ENCODE assay signal across 10 cellular contexts in the genomic region with DNA sequence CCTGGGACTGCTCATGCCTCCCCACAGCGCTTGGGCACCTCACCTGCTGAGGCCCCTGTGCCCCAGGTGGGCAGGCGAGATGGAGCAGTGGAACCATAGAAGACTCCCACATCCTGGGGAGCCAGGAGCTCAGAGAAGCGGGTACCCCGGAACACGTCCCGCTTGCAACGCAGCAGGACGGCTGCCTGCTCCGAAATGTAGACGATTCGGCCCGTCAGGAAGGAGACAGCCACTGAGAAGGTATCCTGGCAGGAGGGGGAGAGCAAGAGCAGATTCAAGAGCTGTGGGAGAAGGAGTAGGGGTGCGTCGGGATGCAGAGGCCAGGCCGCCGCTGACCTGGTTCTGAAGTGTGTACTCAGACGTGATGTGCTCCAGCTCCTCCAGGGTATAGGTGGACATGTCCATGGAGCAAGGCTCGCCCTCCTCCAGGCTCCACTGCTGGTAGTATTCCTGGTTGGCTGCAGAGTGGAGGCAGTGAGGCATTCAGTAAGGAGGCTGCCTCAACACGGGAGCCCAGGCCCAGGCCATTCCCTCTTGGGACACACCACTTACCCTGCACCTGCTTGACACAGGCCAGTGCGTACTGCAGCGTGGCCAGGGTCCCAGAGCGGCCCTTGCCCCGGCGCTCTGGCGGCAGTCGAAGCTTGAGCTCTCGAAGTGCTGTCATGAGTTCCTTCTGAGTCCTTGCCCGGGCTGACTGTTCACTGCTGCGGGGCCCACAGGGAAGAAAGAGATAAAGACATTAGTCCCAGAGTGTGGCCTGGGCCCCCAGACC. TPM values are rescaled to one million over a fixed set of nuclear protein-coding genes. Genes with fewer than 3 reads are reported as not detected.
DNase-seq lines count a peak whose midpoint lies in the region; ATAC-seq and TF ChIP-seq lines count a peak whose summit lies in the region.
"Had no signal": no experiment of that assay in that cellular context is flagged by ENCODE, and none has a peak within 500 bp of the region (broad histone marks: within the 10 kb centered on the region; RNA-seq: fewer than 3 reads in every experiment).

No MANE protein-coding gene starts in this region.

- no peak overlapping the region for H3K27ac ChIP-seq in CD4-positive, CD25-positive, alpha-beta regulatory T cell (ENCODE audit: insufficient read depth, low read length, poor library complexity, severe bottlenecking)
- no peak overlapping the region for H3K27ac ChIP-seq in neural progenitor cell
- H3K27ac ChIP-seq in smooth muscle cell (ENCODE audit: low read depth) = no peak overlapping the region

- H2AFZ ChIP-seq in neural progenitor cell (replicated peaks) (no peak overlapping the region), smooth muscle cell (ENCODE audit: low read depth) (no peak overlapping the region)

- H3K4me1 Mint-ChIP-seq in CD4-positive, CD25-positive, alpha-beta regulatory T cell = peaks cover 4 to 44% (median 24%) of the 10 kb centered on the region in 4 donors
- H3K4me1 Mint-ChIP-seq in activated T-helper 1 cell treated with anti-CD3 and anti-CD28 coated beads, Interleukin-12 subunit alpha, Interleukin-12 subunit beta, Interleukin-2, Interleukin-4 antibody, amounts not matched to agents 30 ng/mL and 10 ng/mL and 1 ng/mL, durations not matched to agents 14 hours and 24 hours and 36 hours (ENCODE audit: low read depth) = peaks cover 37% of the 10 kb centered on the region
- H3K4me1 Mint-ChIP-seq in neural progenitor cell = peaks cover 21% of the 10 kb centered on the region

- peak overlapping the region in 2 of 3 donors; percentile 25 to 41 for H3K27ac Mint-ChIP-seq in CD4-positive, CD25-positive, alpha-beta regulatory T cell
- H3K27ac Mint-ChIP-seq in activated T-helper 1 cell treated with anti-CD3 and anti-CD28 coated beads, Interleukin-12 subunit alpha, Interleukin-12 subunit beta, Interleukin-2, Interleukin-4 antibody, amounts not matched to agents 30 ng/mL and 10 ng/mL and 1 ng/mL, durations not matched to agents 14 hours and 24 hours and 36 hours = peak overlapping the region; percentile 44
- no peak overlapping the region for H3K27ac Mint-ChIP-seq in neural progenitor cell

- intact Hi-C loops in activated T-helper 1 cell treated with anti-CD3 and anti-CD28 coated beads, Interleukin-12 subunit alpha, Interleukin-12 subunit beta, Interleukin-2, Interleukin-4 antibody, amounts not matched to agents 30 ng/mL and 10 ng/mL and 1 ng/mL, durations not matched to agents 14 hours and 24 hours and 36 hours (cut with micrococcal nuclease) = loop anchor here (5.0 to 10.0 kb wide), 4 partner anchors 262 to 1135 kb away; a partner anchor contains a TSS

- no peaks in the 10 kb centered on the region for H3K79me2 ChIP-seq in neural progenitor cell (ENCODE audit: low read depth)
- peaks cover 10% of the 10 kb centered on the region for H3K79me2 ChIP-seq in smooth muscle cell (ENCODE audit: low read depth)

- no peak for ATAC-seq in CD4-positive, CD25-positive, alpha-beta regulatory T cell (ENCODE audit: low read depth in 2 of 2)
- ATAC-seq in GM21529 (IDR thresholded peaks at IDR 0.05; ENCODE audit: unreplicated experiment) = no peak
- ATAC-seq in GM21723 (IDR thresholded peaks at IDR 0.05; ENCODE audit: unreplicated experiment) = no peak

- WGBS in smooth muscle cell (ENCODE audit: low lambda C conversion rate) = 97% methylated on average over 29 of the region's 29 CpGs

- peaks cover 18% of the 10 kb centered on the region for H4K20me1 ChIP-seq in neural progenitor cell (ENCODE audit: low read depth)
- H4K20me1 ChIP-seq in smooth muscle cell (ENCODE audit: low read depth) = peaks cover 82% of the 10 kb centered on the region

- H3K9me3 ChIP-seq in CD4-positive, CD25-positive, alpha-beta regulatory T cell (ENCODE audit: control insufficient read depth in 2 of 2, low read length in 2 of 2) = no peaks in the 10 kb centered on the region
- no peaks in the 10 kb centered on the region for H3K9me3 ChIP-seq in neural progenitor cell (ENCODE audit: low read depth)
- H3K9me3 ChIP-seq in smooth muscle cell (replicated peaks; ENCODE audit: low read depth) = no peaks in the 10 kb centered on the region

- peaks cover 58% of the 10 kb centered on the region for H3K36me3 ChIP-seq in CD4-positive, CD25-positive, alpha-beta regulatory T cell (ENCODE audit: control insufficient read depth, insufficient read depth, low read length)
- H3K36me3 ChIP-seq in neural progenitor cell = no peaks in the 10 kb centered on the region
- peaks cover 5% of the 10 kb centered on the region for H3K36me3 ChIP-seq in smooth muscle cell (ENCODE audit: low read depth)

- peaks cover 26% of the 10 kb centered on the region for H3F3A ChIP-seq in neural progenitor cell (ENCODE audit: low read depth)
- peaks cover 10% of the 10 kb centered on the region for H3F3A ChIP-seq in smooth muscle cell (ENCODE audit: low read depth)

- no peak overlapping the region for H3K9ac ChIP-seq in neural progenitor cell
- H3K9ac ChIP-seq in smooth muscle cell (ENCODE audit: low read depth) = no peak overlapping the region

- peaks cover 48% of the 10 kb centered on the region for H3K4me1 ChIP-seq in CD4-positive, CD25-positive, alpha-beta regulatory T cell (ENCODE audit: control insufficient read depth, insufficient read depth, low read length, poor library complexity, severe bottlenecking)
- peaks cover 6% of the 10 kb centered on the region for H3K4me1 ChIP-seq in neural progenitor cell
- H3K4me1 ChIP-seq in smooth muscle cell (ENCODE audit: low read depth) = peaks cover 11% of the 10 kb centered on the region

- H3K4me2 ChIP-seq in neural progenitor cell (no peak overlapping the region), smooth muscle cell (no peak overlapping the region)

- peak overlapping the region in 2 of 4 donors; percentile 64 to 80 for H3K4me3 Mint-ChIP-seq in CD4-positive, CD25-positive, alpha-beta regulatory T cell
- peak overlapping the region; percentile 95 for H3K4me3 Mint-ChIP-seq in activated T-helper 1 cell treated with anti-CD3 and anti-CD28 coated beads, Interleukin-12 subunit alpha, Interleukin-12 subunit beta, Interleukin-2, Interleukin-4 antibody, amounts not matched to agents 30 ng/mL and 10 ng/mL and 1 ng/mL, durations not matched to agents 14 hours and 24 hours and 36 hours
- H3K4me3 Mint-ChIP-seq in neural progenitor cell = peak overlapping the region; percentile 65

- H3K27me3 ChIP-seq in CD4-positive, CD25-positive, alpha-beta regulatory T cell (ENCODE audit: control insufficient read depth, insufficient read depth, low read length) = no peaks in the 10 kb centered on the region
- no peaks in the 10 kb centered on the region for H3K27me3 ChIP-seq in neural progenitor cell
- H3K27me3 ChIP-seq in smooth muscle cell (ENCODE audit: low read depth) = no peaks in the 10 kb centered on the region

- H3K36me3 Mint-ChIP-seq in CD4-positive, CD25-positive, alpha-beta regulatory T cell = peaks cover 24% of the 10 kb centered on the region
- peaks cover 16% of the 10 kb centered on the region for H3K36me3 Mint-ChIP-seq in activated T-helper 1 cell treated with anti-CD3 and anti-CD28 coated beads, Interleukin-12 subunit alpha, Interleukin-12 subunit beta, Interleukin-2, Interleukin-4 antibody, amounts not matched to agents 30 ng/mL and 10 ng/mL and 1 ng/mL, durations not matched to agents 14 hours and 24 hours and 36 hours (ENCODE audit: low read depth)
- H3K36me3 Mint-ChIP-seq in neural progenitor cell = peaks cover 9% of the 10 kb centered on the region

- no peak overlapping the region for H3K4me3 ChIP-seq in CD4-positive, CD25-positive, alpha-beta regulatory T cell (ENCODE audit: low read depth, low read length)
- H3K4me3 ChIP-seq in neural progenitor cell = no peak overlapping the region
- no peak overlapping the region for H3K4me3 ChIP-seq in smooth muscle cell

- peaks cover 18% of the 10 kb centered on the region for H3K27me3 Mint-ChIP-seq in CD4-positive, CD25-positive, alpha-beta regulatory T cell
- no peaks in the 10 kb centered on the region for H3K27me3 Mint-ChIP-seq in activated T-helper 1 cell treated with anti-CD3 and anti-CD28 coated beads, Interleukin-12 subunit alpha, Interleukin-12 subunit beta, Interleukin-2, Interleukin-4 antibody, amounts not matched to agents 30 ng/mL and 10 ng/mL and 1 ng/mL, durations not matched to agents 14 hours and 24 hours and 36 hours (ENCODE audit: insufficient read depth)
- H3K27me3 Mint-ChIP-seq in neural progenitor cell (ENCODE audit: insufficient read depth, low read depth) = peaks cover 12% of the 10 kb centered on the region

- no peak for TF ChIP-seq CTCF in neural progenitor cell (IDR thresholded peaks at IDR 0.05)
- no peak for TF ChIP-seq CTCF in smooth muscle cell (IDR thresholded peaks at IDR 0.05; ENCODE audit: borderline replicate concordance, insufficient read depth, poor library complexity, severe bottlenecking)

- no peak for DNase-seq in CD4-positive, CD25-positive, alpha-beta regulatory T cell
- DNase-seq in activated T-helper 1 cell treated with anti-CD3 and anti-CD28 coated beads, Interleukin-12 subunit alpha, Interleukin-12 subunit beta, Interleukin-2, Interleukin-4 antibody, amounts not matched to agents 30 ng/mL and 10 ng/mL and 1 ng/mL, durations not matched to agents 14 hours and 24 hours and 36 hours (ENCODE audit: low spot score) = no peak
- DNase-seq in neural progenitor cell (ENCODE audit: low spot score) (no peak), smooth muscle cell (lab: John Stamatoyannopoulos, UW; ENCODE audit: unreplicated experiment) (no peak)
- DNase-seq: kidney glomerular epithelial cell, NCI-H2081 had no signal

- H3K9me3 Mint-ChIP-seq in CD4-positive, CD25-positive, alpha-beta regulatory T cell = peaks cover 0 to 3% (median 0%) of the 10 kb centered on the region in 7 donors
- no peaks in the 10 kb centered on the region for H3K9me3 Mint-ChIP-seq in activated T-helper 1 cell treated with anti-CD3 and anti-CD28 coated beads, Interleukin-12 subunit alpha, Interleukin-12 subunit beta, Interleukin-2, Interleukin-4 antibody, amounts not matched to agents 30 ng/mL and 10 ng/mL and 1 ng/mL, durations not matched to agents 14 hours and 24 hours and 36 hours
- no peaks in the 10 kb centered on the region for H3K9me3 Mint-ChIP-seq in neural progenitor cell

RNA-seq across cellular contexts. Expression of a gene that starts 2.6 kb away (rescaled TPM):
- 1,740 TPM for total RNA-seq in CD4-positive, CD25-positive, alpha-beta regulatory T cell
- polyA plus RNA-seq in CD4-positive, CD25-positive, alpha-beta regulatory T cell = 1 to 10 TPM; 4.8 to 7.7 (median 6.2) TPM
- total RNA-seq in activated T-helper 1 cell treated with anti-CD3 and anti-CD28 coated beads, Interleukin-12 subunit alpha, Interleukin-12 subunit beta, Interleukin-2, Interleukin-4 antibody, amounts not matched to agents 30 ng/mL and 10 ng/mL and 1 ng/mL, durations not matched to agents 14 hours and 24 hours and 36 hours = 36.9 and 37.4 TPM in 2 replicates
- total RNA-seq in neural progenitor cell (ENCODE audit: low replicate concordance) (3.2 and 11.4 TPM in 2 replicates), smooth muscle cell (25.8 and 29.0 TPM in 2 replicates)
- polyA plus RNA-seq in smooth muscle cell = 55.2 and 85.9 TPM in 2 replicates

RNA-seq across cellular contexts. Expression of a gene that starts 13.1 kb away (rescaled TPM):
- 205 TPM for total RNA-seq in CD4-positive, CD25-positive, alpha-beta regulatory T cell
- 10 to 100 TPM; 42.7 to 60.4 (median 59.3) TPM for polyA plus RNA-seq in CD4-positive, CD25-positive, alpha-beta regulatory T cell
- 54.7 and 55.9 TPM in 2 replicates for total RNA-seq in activated T-helper 1 cell treated with anti-CD3 and anti-CD28 coated beads, Interleukin-12 subunit alpha, Interleukin-12 subunit beta, Interleukin-2, Interleukin-4 antibody, amounts not matched to agents 30 ng/mL and 10 ng/mL and 1 ng/mL, durations not matched to agents 14 hours and 24 hours and 36 hours
- 9.4 and 11.7 TPM in 2 replicates for total RNA-seq in neural progenitor cell (ENCODE audit: low replicate concordance)
- total RNA-seq in smooth muscle cell = 5.7 and 8.1 TPM in 2 replicates
- 20.1 and 28.9 TPM in 2 replicates for polyA plus RNA-seq in smooth muscle cell

RNA-seq across cellular contexts. Expression of a gene that starts 25.7 kb away (rescaled TPM):
- not detected for total RNA-seq in CD4-positive, CD25-positive, alpha-beta regulatory T cell
- polyA plus RNA-seq in CD4-positive, CD25-positive, alpha-beta regulatory T cell = not detected
- 0.88 and 1.8 TPM in 2 replicates for total RNA-seq in activated T-helper 1 cell treated with anti-CD3 and anti-CD28 coated beads, Interleukin-12 subunit alpha, Interleukin-12 subunit beta, Interleukin-2, Interleukin-4 antibody, amounts not matched to agents 30 ng/mL and 10 ng/mL and 1 ng/mL, durations not matched to agents 14 hours and 24 hours and 36 hours
- total RNA-seq in neural progenitor cell (ENCODE audit: low replicate concordance) = 2.0 TPM in 1 of 2 replicates, not detected in the other
- total RNA-seq in smooth muscle cell = not detected in 2 replicates
- not detected in 2 replicates for polyA plus RNA-seq in smooth muscle cell
- total RNA-seq: renal cortical epithelial cell had no signal
- polyA plus RNA-seq: CD14-positive monocyte had no signal

RNA-seq across cellular contexts. Expression of a gene that starts 26.6 kb away (rescaled TPM):
- 27.3 TPM for total RNA-seq in CD4-positive, CD25-positive, alpha-beta regulatory T cell
- 10 to 100 TPM; 20.6 to 38.9 (median 29.9) TPM for polyA plus RNA-seq in CD4-positive, CD25-positive, alpha-beta regulatory T cell
- total RNA-seq in activated T-helper 1 cell treated with anti-CD3 and anti-CD28 coated beads, Interleukin-12 subunit alpha, Interleukin-12 subunit beta, Interleukin-2, Interleukin-4 antibody, amounts not matched to agents 30 ng/mL and 10 ng/mL and 1 ng/mL, durations not matched to agents 14 hours and 24 hours and 36 hours = 19.3 and 20.8 TPM in 2 replicates
- total RNA-seq in neural progenitor cell (ENCODE audit: low replicate concordance) (26.0 and 45.5 TPM in 2 replicates), smooth muscle cell (66.7 and 88.4 TPM in 2 replicates)
- 36.0 and 36.5 TPM in 2 replicates for polyA plus RNA-seq in smooth muscle cell

RNA-seq across cellular contexts. Expression of a gene that starts 31.3 kb away (rescaled TPM):
- 0.15 TPM for total RNA-seq in CD4-positive, CD25-positive, alpha-beta regulatory T cell
- polyA plus RNA-seq in CD4-positive, CD25-positive, alpha-beta regulatory T cell = under 1 TPM in 3 of 4 donors, not detected in 1; 0.18 to 0.51 (median 0.42) TPM
- total RNA-seq in activated T-helper 1 cell treated with anti-CD3 and anti-CD28 coated beads, Interleukin-12 subunit alpha, Interleukin-12 subunit beta, Interleukin-2, Interleukin-4 antibody, amounts not matched to agents 30 ng/mL and 10 ng/mL and 1 ng/mL, durations not matched to agents 14 hours and 24 hours and 36 hours = 0.10 TPM in 1 of 2 replicates, not detected in the other
- not detected in 2 replicates for total RNA-seq in neural progenitor cell (ENCODE audit: low replicate concordance)
- total RNA-seq in smooth muscle cell = 1.1 and 1.7 TPM in 2 replicates
- 0.25 and 2.3 TPM in 2 replicates for polyA plus RNA-seq in smooth muscle cell
- total RNA-seq: renal cortical epithelial cell had no signal
- polyA plus RNA-seq: CD14-positive monocyte had no signal

Comparison
In these comparisons a context has a peak if more than half of its experiments do, and no peak if none do; other contexts are left out.
1. RNA of a gene that starts 2.6 kb away (total RNA-seq): 1,740 TPM in CD4-positive, CD25-positive, alpha-beta regulatory T cell (single experiment); 36.9 to 37.4 TPM in activated T-helper 1 cell treated with anti-CD3 and anti-CD28 coated beads, Interleukin-12 subunit alpha, Interleukin-12 subunit beta, Interleukin-2, Interleukin-4 antibody, amounts not matched to agents 30 ng/mL and 10 ng/mL and 1 ng/mL, durations not matched to agents 14 hours and 24 hours and 36 hours, 25.8 to 29.0 TPM in smooth muscle cell and 3.2 to 11.4 TPM in neural progenitor cell; every median in the first group is over 10 times any median in the second.